19 cellular contexts compared by ENCODE assay signal in the genomic region with DNA sequence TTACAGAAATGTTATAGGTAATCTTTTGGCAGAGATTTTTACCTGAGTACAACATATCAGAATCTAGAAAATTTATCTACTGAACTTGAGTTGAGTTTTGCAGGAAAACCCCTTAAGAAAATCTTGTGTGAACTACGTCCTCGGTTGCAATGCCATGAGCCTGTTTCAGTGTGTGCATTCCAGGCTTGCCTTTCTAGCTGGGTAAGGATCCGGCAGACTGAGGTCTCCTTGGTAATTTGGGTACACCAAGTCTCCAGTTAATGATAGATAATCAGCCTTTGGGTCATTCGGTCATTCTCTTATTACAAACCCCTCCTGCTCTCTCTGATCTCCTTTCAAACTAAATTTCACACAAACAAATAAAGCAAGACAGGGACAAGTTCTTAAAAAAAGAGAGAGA. TPM values are rescaled to one million over a fixed set of nuclear protein-coding genes. Genes with fewer than 3 reads are reported as not detected.
DNase-seq lines count a peak whose midpoint lies in the region; ATAC-seq and TF ChIP-seq lines count a peak whose summit lies in the region.
"Had no signal": no experiment of that assay in that cellular context is flagged by ENCODE, and none has a peak within 500 bp of the region (broad histone marks: within the 10 kb centered on the region; RNA-seq: fewer than 3 reads in every experiment).

No MANE protein-coding gene starts in this region.

- intact Hi-C loops in left ventricle myocardium inferior (cut with micrococcal nuclease): no loop called here
- intact Hi-C loops in Right ventricle myocardium superior (cut with DNase I): loop anchor here (10.0 kb wide), 1 partner anchor 139 kb away; no protein-coding TSS in a partner anchor
- intact Hi-C loops in vagina (cut with DNase I): no loop called here

- H3K27me3 ChIP-seq in left ventricle myocardium inferior (ENCODE audit: low read depth): peaks cover 94% of the 10 kb centered on the region
- peaks cover 13% of the 10 kb centered on the region for H3K27me3 ChIP-seq in rectal smooth muscle tissue (ENCODE audit: control insufficient read depth, insufficient read depth, low read length)
- no peaks in the 10 kb centered on the region for H3K27me3 ChIP-seq in vagina

- DNase-seq in left ventricle myocardium inferior: no peak
- DNase-seq in Right ventricle myocardium superior: no peak
- no peak for DNase-seq in fibroblast of villous mesenchyme (ENCODE audit: low read depth)
- DNase-seq in vagina (ENCODE audit: extremely low spot score in 2 of 2): no peak
- no peak for DNase-seq in cortex of kidney (lab: John Stamatoyannopoulos, UW)
- DNase-seq in NCI-H69 (lab: John Stamatoyannopoulos, UW): no peak
- DNase-seq: DND-41, HFFc6, KG1, NCI-H1417 treated with DMSO at 0.1 percent for 48 hours, NCI-H2029, NCI-H2171, NCI-H446, OCI-M1 had no signal

- H3K4me3 ChIP-seq in left ventricle myocardium inferior (peak overlapping the region; percentile 84), fibroblast of villous mesenchyme (ENCODE audit: low read depth, low read length) (peak overlapping the region; percentile 3), rectal smooth muscle tissue (ENCODE audit: low read length) (peak overlapping the region; percentile 9), vagina (no peak overlapping the region)
- H3K4me3 ChIP-seq: BLaER1 treated with 17β-estradiol and CSF1 and Interleukin-3, amounts not matched to agents 10 nM and 100 nM had no signal

- no peak for TF ChIP-seq POLR2A in vagina (IDR thresholded peaks at IDR 0.05)

- H3K9ac ChIP-seq in rectal smooth muscle tissue (ENCODE audit: low read length): no peak overlapping the region
- H3K9ac ChIP-seq: BLaER1 treated with 17β-estradiol and CSF1 and Interleukin-3, amounts not matched to agents 10 nM and 100 nM had no signal

- ATAC-seq in Right ventricle myocardium superior (ENCODE audit: poor library complexity) (no peak), GM19395 (IDR thresholded peaks at IDR 0.05; ENCODE audit: unreplicated experiment) (no peak)
- ATAC-seq: HepG2 had no signal

- H3K27ac ChIP-seq in left ventricle myocardium inferior (replicated peaks): peak overlapping the region; percentile 96
- H3K27ac ChIP-seq in rectal smooth muscle tissue (ENCODE audit: low read depth, low read length): peak overlapping the region; percentile 98
- peak overlapping the region; percentile 65 for H3K27ac ChIP-seq in vagina
- H3K27ac ChIP-seq: BLaER1 treated with 17β-estradiol and CSF1 and Interleukin-3, amounts not matched to agents 10 nM and 100 nM; RWPE1 had no signal

- H3K9me3 ChIP-seq in left ventricle myocardium inferior (replicated peaks) (no peaks in the 10 kb centered on the region), vagina (no peaks in the 10 kb centered on the region)

- H3K36me3 ChIP-seq in left ventricle myocardium inferior: no peaks in the 10 kb centered on the region
- H3K36me3 ChIP-seq in rectal smooth muscle tissue (ENCODE audit: control insufficient read depth, insufficient read depth, low read length): no peaks in the 10 kb centered on the region
- H3K36me3 ChIP-seq in vagina: no peaks in the 10 kb centered on the region
- H3K36me3 ChIP-seq: BLaER1 treated with 17β-estradiol and CSF1 and Interleukin-3, amounts not matched to agents 10 nM and 100 nM had no signal

- no peak for TF ChIP-seq CTCF in left ventricle myocardium inferior (IDR thresholded peaks at IDR 0.05; ENCODE audit: borderline replicate concordance)
- no peak for TF ChIP-seq CTCF in fibroblast of villous mesenchyme (IDR thresholded peaks at IDR 0.05; ENCODE audit: insufficient read depth, low read depth, low read length)
- TF ChIP-seq CTCF in vagina (IDR thresholded peaks at IDR 0.05): no peak

- H3K4me1 ChIP-seq in left ventricle myocardium inferior: peaks cover 51% of the 10 kb centered on the region
- peaks cover 53% of the 10 kb centered on the region for H3K4me1 ChIP-seq in rectal smooth muscle tissue (ENCODE audit: control insufficient read depth, insufficient read depth, low read length)
- H3K4me1 ChIP-seq in vagina: peaks cover 17% of the 10 kb centered on the region
- H3K4me1 ChIP-seq: BLaER1 treated with 17β-estradiol and CSF1 and Interleukin-3, amounts not matched to agents 10 nM and 100 nM had no signal

RNA-seq across cellular contexts. Expression of gene HAND2, which starts 5.9 kb away (rescaled TPM):
- total RNA-seq in left ventricle myocardium inferior (117 TPM), Right ventricle myocardium superior (142 TPM), fibroblast of villous mesenchyme (45.4 and 71.7 TPM in 2 replicates), vagina (26.0 TPM)
- total RNA-seq: HepG2 had no signal

Comparison
In these comparisons a context has a peak if more than half of its experiments do, and no peak if none do; other contexts are left out.
1. H3K4me3 ChIP-seq: peak in left ventricle myocardium inferior (single experiment), fibroblast of villous mesenchyme (single experiment) and rectal smooth muscle tissue (single experiment); none in vagina (0 of 2).
2. Peak in every context shown above with its lines, with median percentiles within 50 percentile points of each other: H3K27ac ChIP-seq.